In genomic region chr2:235773188-235773928, GRCh38 we compare ENCODE assay signal across 16 cellular contexts.
DNase-seq lines count a peak whose midpoint lies in the region; ATAC-seq and TF ChIP-seq lines count a peak whose summit lies in the region.
"Had no signal": no experiment of that assay in that cellular context is flagged by ENCODE, and none has a peak within 500 bp of the region (broad histone marks: within the 10 kb centered on the region; RNA-seq: fewer than 3 reads in every experiment).

No MANE protein-coding gene starts in this region.

- TF ChIP-seq CTCF in Caco-2 (IDR thresholded peaks at IDR 0.05; ENCODE audit: insufficient read depth in 1 of 2, low read depth in 1 of 2, low read length in 1 of 2, severe bottlenecking in 1 of 2, unreplicated experiment in 1 of 2), result no peak
- TF ChIP-seq CTCF in GM13977 (IDR thresholded peaks at IDR 0.05; ENCODE audit: extremely low read depth, insufficient read depth, missing control alignments), result no peak

- H3K4me3 Mint-ChIP-seq in Caco-2 (ENCODE audit: unreplicated experiment), result no peak overlapping the region

- CTCF ChIA-PET in Caco-2 (lab: Charles Lee), result no interaction called here

- in situ Hi-C loops in GM13977 (cut with MboI; ENCODE audit: low pct_unique_long_range_greater_than_20kb, low sequenced_read_pairs, unreplicated experiment), result loop anchor here (25.0 kb wide), 1 partner anchor 1289 kb away; no protein-coding TSS in a partner anchor

- H3K27ac Mint-ChIP-seq in Caco-2 (ENCODE audit: unreplicated experiment), result no peak overlapping the region

- H3K9me3 ChIP-seq in Caco-2, result no peaks in the 10 kb centered on the region
- H3K9me3 ChIP-seq: SJSA1 had no signal

- peaks cover 4% of the 10 kb centered on the region for H3K36me3 Mint-ChIP-seq in Caco-2 (ENCODE audit: insufficient read depth, unreplicated experiment)

- peak; percentile 38 to 47 for DNase-seq in Caco-2
- DNase-seq in NCI-H1048 (lab: John Stamatoyannopoulos, UW), result peak; percentile 29
- peak; percentile 37 for DNase-seq in ecto neural progenitor cell (ENCODE audit: low spot score)
- peak; percentile 44 for DNase-seq in islet precursor cell
- DNase-seq in NCI-H1417 treated with DMSO at 0.1 percent for 48 hours (lab: John Stamatoyannopoulos, UW), result no peak
- DNase-seq in posterior vena cava (ENCODE audit: low spot score), result no peak
- DNase-seq in GM13977 (ENCODE audit: low spot score), result no peak
- DNase-seq: COR-L47; DMS53; GM23248; Karpas-422; NCI-H146; NCI-H69; NK-92 treated with Interleukin-12 subunit alpha and Interleukin-12 subunit beta, amount 100 ng/mL, for 24 hours had no signal

- no peaks in the 10 kb centered on the region for H3K4me1 Mint-ChIP-seq in Caco-2 (ENCODE audit: low read depth, unreplicated experiment)

- no peak for ATAC-seq in HG03378 (IDR thresholded peaks at IDR 0.05; ENCODE audit: unreplicated experiment)

- no peaks in the 10 kb centered on the region for H3K27me3 ChIP-seq in Caco-2 (replicated peaks; ENCODE audit: control insufficient read depth, insufficient read depth, low read length)
- H3K27me3 ChIP-seq: SJSA1 had no signal

- H3K36me3 ChIP-seq in Caco-2 (ENCODE audit: control insufficient read depth, insufficient read depth, low read length), result no peaks in the 10 kb centered on the region

- H3K9me3 Mint-ChIP-seq in Caco-2 (ENCODE audit: unreplicated experiment), result no peaks in the 10 kb centered on the region

- POLR2A ChIA-PET in Caco-2 (lab: Charles Lee), result no interaction called here

- BruUV-seq in Caco-2 (replicated peaks; lab: Mats Ljungman, UMichigan), result no TSS peak

- 0 out of 2 replicates have a peak, but pooled peaks cover 4% of the 10 kb centered on the region for H3K4me1 ChIP-seq in Caco-2

- no peak overlapping the region for H3K4me3 ChIP-seq in Caco-2 (ENCODE audit: low read depth, low read length)
- H3K4me3 ChIP-seq: GM23248, SJSA1 had no signal

- H3K27me3 Mint-ChIP-seq in Caco-2 (ENCODE audit: insufficient read depth, unreplicated experiment), result no peaks in the 10 kb centered on the region

- intact Hi-C loops in Caco-2 (cut with micrococcal nuclease; ENCODE audit: unreplicated experiment), result no loop called here
- intact Hi-C loops in posterior vena cava (cut with DNase I), result loop anchor here in 1 of 2 donors (5.0 kb wide), 1 partner anchor 404 kb away; no protein-coding TSS in a partner anchor

Comparison
In these comparisons a context has a peak if more than half of its experiments do, and no peak if none do; other contexts are left out.
1. DNase-seq: peak in Caco-2 (2 of 2), NCI-H1048 (single experiment), ecto neural progenitor cell (single experiment) and islet precursor cell (single experiment); none in NCI-H1417 treated with DMSO at 0.1 percent for 48 hours (single experiment), posterior vena cava (single experiment) and GM13977 (single experiment).